In genomic region chr16:70708381-70709253, GRCh38 we compare ENCODE assay signal across 2 cellular contexts.
TF ChIP-seq lines count a peak whose summit lies in the region.

No MANE protein-coding gene starts in this region.

TF ChIP-seq in H1, 55 proteins besides CTCF, POLR2A, EP300 and RAD21:
- TF ChIP-seq CBX8 (IDR thresholded peaks at IDR 0.05; ENCODE audit: borderline replicate concordance, low read depth, low read length) (no peak), TAF1 (IDR thresholded peaks at IDR 0.05; ENCODE audit: low read depth, low read length) (no peak), RNF2 (IDR thresholded peaks at IDR 0.05; ENCODE audit: borderline replicate concordance, low read depth, low read length, missing control alignments, poor library complexity, severe bottlenecking) (no peak), CREB1 (IDR thresholded peaks at IDR 0.05) (no peak), JUN (IDR thresholded peaks at IDR 0.05; ENCODE audit: low read depth, low read length) (no peak), RXRA (IDR thresholded peaks at IDR 0.05; ENCODE audit: insufficient read depth, low read depth, low read length) (no peak), SUZ12 (IDR thresholded peaks at IDR 0.05; ENCODE audit: low read length) (no peak), KDM5A (IDR thresholded peaks at IDR 0.05; ENCODE audit: low read length) (no peak), KDM1A (IDR thresholded peaks at IDR 0.05; ENCODE audit: borderline replicate concordance, low read length) (no peak), RBBP5 (IDR thresholded peaks at IDR 0.05; ENCODE audit: borderline replicate concordance, low read depth, low read length) (no peak), CEBPB (IDR thresholded peaks at IDR 0.05; ENCODE audit: low read depth, low read length) (no peak)

TF ChIP-seq in HEK293T, 16 proteins besides CTCF, POLR2A, EP300 and RAD21:
- TF ChIP-seq FOXK2 (IDR thresholded peaks at IDR 0.05): no peak
- no peak for TF ChIP-seq NFRKB (IDR thresholded peaks at IDR 0.05)
- TF ChIP-seq LEF1 (IDR thresholded peaks at IDR 0.05; ENCODE audit: borderline replicate concordance): no peak
- TF ChIP-seq SP1 (IDR thresholded peaks at IDR 0.05): no peak
- TF ChIP-seq, protein P1, sequence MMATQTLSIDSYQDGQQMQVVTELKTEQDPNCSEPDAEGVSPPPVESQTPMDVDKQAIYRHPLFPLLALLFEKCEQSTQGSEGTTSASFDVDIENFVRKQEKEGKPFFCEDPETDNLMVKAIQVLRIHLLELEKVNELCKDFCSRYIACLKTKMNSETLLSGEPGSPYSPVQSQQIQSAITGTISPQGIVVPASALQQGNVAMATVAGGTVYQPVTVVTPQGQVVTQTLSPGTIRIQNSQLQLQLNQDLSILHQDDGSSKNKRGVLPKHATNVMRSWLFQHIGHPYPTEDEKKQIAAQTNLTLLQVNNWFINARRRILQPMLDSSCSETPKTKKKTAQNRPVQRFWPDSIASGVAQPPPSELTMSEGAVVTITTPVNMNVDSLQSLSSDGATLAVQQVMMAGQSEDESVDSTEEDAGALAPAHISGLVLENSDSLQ (IDR thresholded peaks at IDR 0.05): no peak
- TF ChIP-seq ELF4 (IDR thresholded peaks at IDR 0.05): no peak
- no peak for TF ChIP-seq ZNF384 (IDR thresholded peaks at IDR 0.05)
- TF ChIP-seq CTBP1 (IDR thresholded peaks at IDR 0.05; ENCODE audit: borderline replicate concordance): no peak
